1 cellular context compared by ENCODE assay signal in genomic region chr6:149385998-149386646, GRCh38.
TF ChIP-seq lines count a peak whose summit lies in the region.

No MANE protein-coding gene starts in this region.

TF ChIP-seq in K562, 482 proteins besides CTCF, POLR2A, EP300 and RAD21 (continued from another document):
- TF ChIP-seq, protein P1, sequence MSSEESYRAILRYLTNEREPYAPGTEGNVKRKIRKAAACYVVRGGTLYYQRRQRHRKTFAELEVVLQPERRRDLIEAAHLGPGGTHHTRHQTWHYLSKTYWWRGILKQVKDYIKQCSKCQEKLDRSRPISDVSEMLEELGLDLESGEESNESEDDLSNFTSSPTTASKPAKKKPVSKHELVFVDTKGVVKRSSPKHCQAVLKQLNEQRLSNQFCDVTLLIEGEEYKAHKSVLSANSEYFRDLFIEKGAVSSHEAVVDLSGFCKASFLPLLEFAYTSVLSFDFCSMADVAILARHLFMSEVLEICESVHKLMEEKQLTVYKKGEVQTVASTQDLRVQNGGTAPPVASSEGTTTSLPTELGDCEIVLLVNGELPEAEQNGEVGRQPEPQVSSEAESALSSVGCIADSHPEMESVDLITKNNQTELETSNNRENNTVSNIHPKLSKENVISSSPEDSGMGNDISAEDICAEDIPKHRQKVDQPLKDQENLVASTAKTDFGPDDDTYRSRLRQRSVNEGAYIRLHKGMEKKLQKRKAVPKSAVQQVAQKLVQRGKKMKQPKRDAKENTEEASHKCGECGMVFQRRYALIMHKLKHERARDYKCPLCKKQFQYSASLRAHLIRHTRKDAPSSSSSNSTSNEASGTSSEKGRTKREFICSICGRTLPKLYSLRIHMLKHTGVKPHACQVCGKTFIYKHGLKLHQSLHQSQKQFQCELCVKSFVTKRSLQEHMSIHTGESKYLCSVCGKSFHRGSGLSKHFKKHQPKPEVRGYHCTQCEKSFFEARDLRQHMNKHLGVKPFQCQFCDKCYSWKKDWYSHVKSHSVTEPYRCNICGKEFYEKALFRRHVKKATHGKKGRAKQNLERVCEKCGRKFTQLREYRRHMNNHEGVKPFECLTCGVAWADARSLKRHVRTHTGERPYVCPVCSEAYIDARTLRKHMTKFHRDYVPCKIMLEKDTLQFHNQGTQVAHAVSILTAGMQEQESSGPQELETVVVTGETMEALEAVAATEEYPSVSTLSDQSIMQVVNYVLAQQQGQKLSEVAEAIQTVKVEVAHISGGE (CRISPR knock-in tag; IDR thresholded peaks at IDR 0.05) = 0 out of 6 replicates have a peak, but pooled peaks of 1 of the 3 experiments have one; percentile 42
- TF ChIP-seq ELF2 (CRISPR knock-in tag; IDR thresholded peaks at IDR 0.05) (no peak), CC2D1A (IDR thresholded peaks at IDR 0.05) (no peak), ZNF140 (CRISPR knock-in tag; IDR thresholded peaks at IDR 0.05) (0 out of 2 replicates have a peak, but pooled peaks have one; percentile 62), MAFG (tag; conservative IDR thresholded peaks at IDR 0.05) (no peak), MTF1 (CRISPR knock-in tag; IDR thresholded peaks at IDR 0.05; ENCODE audit: borderline replicate concordance) (peak; percentile 71; the same call in 1 of the 2 replicates), MEIS2 (IDR thresholded peaks at IDR 0.05; ENCODE audit: partially characterized antibody) (no peak), ZNF740 (CRISPR knock-in tag; IDR thresholded peaks at IDR 0.05) (peak; percentile 38; the same call in 1 of the 2 replicates), ZNF740 (tag; IDR thresholded peaks at IDR 0.05) (no peak), ZNF232 (CRISPR knock-in tag; IDR thresholded peaks at IDR 0.05) (no peak)
- TF ChIP-seq, protein P2, sequence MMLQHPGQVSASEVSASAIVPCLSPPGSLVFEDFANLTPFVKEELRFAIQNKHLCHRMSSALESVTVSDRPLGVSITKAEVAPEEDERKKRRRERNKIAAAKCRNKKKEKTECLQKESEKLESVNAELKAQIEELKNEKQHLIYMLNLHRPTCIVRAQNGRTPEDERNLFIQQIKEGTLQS (IDR thresholded peaks at IDR 0.05) = 0 out of 2 replicates have a peak, but pooled peaks have one; percentile 24
- TF ChIP-seq, protein P2 (CRISPR knock-in tag; conservative IDR thresholded peaks at IDR 0.05) = no peak
- TF ChIP-seq, protein P3, sequence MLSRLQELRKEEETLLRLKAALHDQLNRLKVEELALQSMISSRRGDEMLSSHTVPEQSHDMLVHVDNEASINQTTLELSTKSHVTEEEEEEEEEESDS (CRISPR knock-in tag; IDR thresholded peaks at IDR 0.05) = 0 out of 2 replicates have a peak, but pooled peaks have one; percentile 30
